Comparison of ENCODE assay signal across 8 cellular contexts in the genomic region with DNA sequence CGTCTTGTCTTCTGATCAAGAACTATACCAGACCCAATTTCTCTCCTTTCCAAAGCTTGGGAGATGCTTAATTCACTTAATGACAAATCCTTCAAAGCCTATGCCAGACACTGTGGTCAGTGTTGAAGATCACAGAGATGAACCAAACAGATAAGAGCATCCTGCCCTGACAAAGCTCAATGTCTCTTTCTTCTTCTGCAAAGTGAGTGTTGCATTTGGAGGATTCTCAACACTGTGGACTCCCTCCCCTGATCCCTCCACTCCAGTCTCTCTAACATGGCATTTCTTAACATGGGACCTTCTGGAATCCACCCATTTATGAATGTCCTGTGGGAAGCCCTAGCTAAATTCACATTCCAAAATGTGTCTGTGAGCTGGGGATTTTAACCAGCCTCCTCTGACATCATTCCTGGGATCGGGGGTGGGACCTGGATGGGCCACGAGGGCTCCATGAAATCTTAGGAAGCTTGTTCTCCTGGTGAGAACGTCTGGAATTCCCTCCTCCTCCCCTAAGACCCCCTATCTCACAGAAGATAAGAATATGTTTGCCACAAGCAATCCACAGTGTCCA. TPM values are rescaled to one million over a fixed set of nuclear protein-coding genes. Genes with fewer than 3 reads are reported as not detected.
A peak's percentile ranks its signal among the peaks of the same experiment; 100 is the strongest.
DNase-seq lines count a peak whose midpoint lies in the region; ATAC-seq and TF ChIP-seq lines count a peak whose summit lies in the region.

No MANE protein-coding gene starts in this region.

- peak overlapping the region; percentile 84 to 100 (median 93) for H3K4me2 ChIP-seq in BLaER1 treated with 17β-estradiol and CSF1 and Interleukin-3, amounts not matched to agents 10 nM and 100 nM

- peak overlapping the region; percentile 34 to 81 (median 74); a peak in 20 of 22 replicates for H3K9ac ChIP-seq in BLaER1 treated with 17β-estradiol and CSF1 and Interleukin-3, amounts not matched to agents 10 nM and 100 nM

- H3K36me3 ChIP-seq in BLaER1 treated with 17β-estradiol and CSF1 and Interleukin-3, amounts not matched to agents 10 nM and 100 nM, result peaks cover 14 to 81% (median 51%) of the 10 kb centered on the region in 11 experiments

- POLR2A ChIA-PET in T-cell (lab: Charles Lee), result interaction anchor here (0.5 to 1.0 kb wide), 3 partner anchors 9 to 235 kb away, joined by 3 to 5 read pairs (median 3); no protein-coding TSS in a partner anchor

- H3K4me1 ChIP-seq in BLaER1 treated with 17β-estradiol and CSF1 and Interleukin-3, amounts not matched to agents 10 nM and 100 nM, result peaks cover 78 to 90% (median 85%) of the 10 kb centered on the region in 10 experiments

- no peaks in the 10 kb centered on the region for H3K27me3 Mint-ChIP-seq in T-cell

- peaks cover 55 to 80% (median 75%) of the 10 kb centered on the region in 3 donors for H3K4me1 Mint-ChIP-seq in T-cell

- ATAC-seq in GM21576 (IDR thresholded peaks at IDR 0.05; ENCODE audit: unreplicated experiment) (peak; percentile 14), T-cell (replicated peaks in 1 of 4) (peak; percentile 56 to 78 (median 72))

- peak overlapping the region; percentile 50 to 96 (median 87); a peak in 21 of 22 replicates for H3K27ac ChIP-seq in BLaER1 treated with 17β-estradiol and CSF1 and Interleukin-3, amounts not matched to agents 10 nM and 100 nM

- peak overlapping the region; percentile 93 to 95 for H3K27ac Mint-ChIP-seq in T-cell

- peak overlapping the region in 2 of 3 donors; percentile 24 to 68 for H3K4me3 Mint-ChIP-seq in T-cell

- CTCF ChIA-PET in T-cell (lab: Charles Lee), result interaction anchor here in 1 of 2 donors (0.9 to 1.5 kb wide), 2 partner anchors 17 to 31 kb away, joined by 3 to 7 read pairs; no protein-coding TSS in a partner anchor

- H4K20me1 ChIP-seq in BLaER1 treated with 17β-estradiol and CSF1 and Interleukin-3, amounts not matched to agents 10 nM and 100 nM, result peaks cover 3 to 43% (median 30%) of the 10 kb centered on the region in 11 experiments; a peak in 18 of 22 replicates

- no peak for TF ChIP-seq CTCF in GM20000 (IDR thresholded peaks at IDR 0.05; ENCODE audit: extremely low read depth, missing control alignments)

- H3K9me3 Mint-ChIP-seq in T-cell, result peaks cover 0 to 8% (median 0%) of the 10 kb centered on the region in 3 donors

- no peaks in the 10 kb centered on the region for H3K27me3 ChIP-seq in BLaER1 treated with 17β-estradiol and CSF1 and Interleukin-3, amounts not matched to agents 10 nM and 100 nM

- DNase-seq in T-cell (peak in 1 of 34 experiments; percentile 18), medulla oblongata (ENCODE audit: extremely low spot score) (peak; percentile 28), retina (no peak), GM20000 (ENCODE audit: low spot score) (no peak), NOMO-1 treated with DMSO at 0.1 percent for 48 hours (lab: John Stamatoyannopoulos, UW; ENCODE audit: unreplicated experiment) (no peak)
- no peak for DNase-seq in activated CD4-positive, alpha-beta T cell treated with anti-CD3 and anti-CD28 coated beads for 48 hours

- H3K4me3 ChIP-seq in BLaER1 treated with 17β-estradiol and CSF1 and Interleukin-3, amounts not matched to agents 10 nM and 100 nM, result peak overlapping the region in 6 of 10 experiments; percentile 9 to 59 (median 31); a peak in 9 of 20 replicates

- peaks cover 9 to 13% (median 11%) of the 10 kb centered on the region in 11 experiments; a peak in 21 of 22 replicates for H3K9me3 ChIP-seq in BLaER1 treated with 17β-estradiol and CSF1 and Interleukin-3, amounts not matched to agents 10 nM and 100 nM (replicated peaks in 1 of 11)

- H3K36me3 Mint-ChIP-seq in T-cell, result peaks cover 28% of the 10 kb centered on the region

RNA-seq across cellular contexts. Expression of a gene that starts 20.3 kb away (rescaled TPM):
- total RNA-seq in T-cell, result 10 to 100 TPM; 55.6 to 92.3 (median 77.8) TPM

RNA-seq across cellular contexts. Expression of a gene that starts 38.7 kb away (rescaled TPM):
- 10 to 100 TPM; 15.4 to 24.2 (median 16.0) TPM for total RNA-seq in T-cell
